24 cellular contexts compared by ENCODE assay signal in genomic region chr4:57492479-57492878, GRCh38.
DNase-seq lines count a peak whose midpoint lies in the region; ATAC-seq, FAIRE-seq and TF ChIP-seq lines count a peak whose summit lies in the region.
"Had no signal": no experiment of that assay in that cellular context is flagged by ENCODE, and none has a peak within 500 bp of the region (broad histone marks: within the 10 kb centered on the region; RNA-seq: fewer than 3 reads in every experiment).

No MANE protein-coding gene starts in this region.

- H3K9ac ChIP-seq in astrocyte (ENCODE audit: low read length) = no peak overlapping the region

- no peaks in the 10 kb centered on the region for H3K4me1 Mint-ChIP-seq in astrocyte (ENCODE audit: low read depth, unreplicated experiment)
- H3K4me1 Mint-ChIP-seq in activated naive CD8-positive, alpha-beta T cell treated with anti-CD3 and anti-CD28 coated beads for 36 hours = no peaks in the 10 kb centered on the region

- no peak for TF ChIP-seq POLR2A in A549 (IDR thresholded peaks at IDR 0.05; ENCODE audit: low read length)

- peak; percentile 14 for DNase-seq in A172 (ENCODE audit: low spot score)
- no peak for DNase-seq in A549 (ENCODE audit: low read depth in 1 of 2, low spot score in 1 of 2)
- no peak for DNase-seq in astrocyte (ENCODE audit: low read depth)
- peak; percentile 3 for DNase-seq in iris pigment epithelial cell (ENCODE audit: low read depth)
- no peak for DNase-seq in T-helper 9 cell
- no peak for DNase-seq in activated naive CD8-positive, alpha-beta T cell treated with anti-CD3 and anti-CD28 coated beads for 36 hours
- DNase-seq: ACHN, Calu3, DND-41, H9, KBM-7, MM.1S, NCI-H1092, NCI-H1417 treated with DMSO at 0.1 percent for 48 hours, NCI-H1694 treated with DMSO at 0.1 percent for 48 hours, NCI-H2081, NCI-H2227 treated with DMSO at 0.1 percent for 48 hours, NCI-H526 treated with DMSO at 0.1 percent for 48 hours, PC-9, SHP77, SW 1271 had no signal

- H3K9me3 ChIP-seq in A549 (no peaks in the 10 kb centered on the region), astrocyte (ENCODE audit: insufficient read depth, low read depth, low read length) (no peaks in the 10 kb centered on the region)

- H3K27ac ChIP-seq in A549 (peak overlapping the region; percentile 11 to 38; a peak in 1 of 6 replicates), astrocyte (ENCODE audit: low read depth, low read length) (no peak overlapping the region)
- H3K27ac ChIP-seq: PC-9 had no signal

- TF ChIP-seq EP300 in A549 (IDR thresholded peaks at IDR 0.05) = no peak

- ATAC-seq in A549 (no peak), GM21367 (IDR thresholded peaks at IDR 0.05; ENCODE audit: unreplicated experiment) (no peak)
- ATAC-seq: GM23338 had no signal

- no peaks in the 10 kb centered on the region for H3K27me3 Mint-ChIP-seq in astrocyte (ENCODE audit: low read depth, unreplicated experiment)
- H3K27me3 Mint-ChIP-seq in activated naive CD8-positive, alpha-beta T cell treated with anti-CD3 and anti-CD28 coated beads for 36 hours = no peaks in the 10 kb centered on the region

- H3K27ac Mint-ChIP-seq in astrocyte (ENCODE audit: unreplicated experiment) = no peak overlapping the region
- no peak overlapping the region for H3K27ac Mint-ChIP-seq in activated naive CD8-positive, alpha-beta T cell treated with anti-CD3 and anti-CD28 coated beads for 36 hours
- H3K27ac Mint-ChIP-seq: GM23338, H9 had no signal

- no peaks in the 10 kb centered on the region for H4K20me1 ChIP-seq in astrocyte (ENCODE audit: insufficient read depth, low read length)

- CTCF ChIA-PET in A549 (lab: Yijun Ruan, JAX) = no interaction called here

- H2AFZ ChIP-seq in astrocyte (ENCODE audit: low read depth, low read length) = peak overlapping the region; percentile 31
- H2AFZ ChIP-seq: GM23338, PC-9 had no signal

- peak overlapping the region; percentile 23; the same call in 1 of the 3 replicates for H3K4me2 ChIP-seq in A549
- H3K4me2 ChIP-seq in astrocyte (ENCODE audit: low read length) = no peak overlapping the region
- H3K4me2 ChIP-seq: GM23338, PC-9 had no signal

- 51% methylated on average over 5 of the region's 5 CpGs for WGBS in A549 (ENCODE audit: missing lambda C conversion rate)

- H3K4me3 ChIP-seq in A549 = no peak overlapping the region
- H3K4me3 ChIP-seq in astrocyte (ENCODE audit: insufficient read depth, low read depth, low read length) = no peak overlapping the region
- H3K4me3 ChIP-seq: GM23338, PC-9 had no signal

- no peak for TF ChIP-seq RAD21 in A549 (conservative IDR thresholded peaks at IDR 0.05 in 1 of 2, IDR thresholded peaks at IDR 0.05 in 1 of 2)

- H3K4me3 Mint-ChIP-seq in astrocyte (ENCODE audit: unreplicated experiment) = no peak overlapping the region
- no peak overlapping the region for H3K4me3 Mint-ChIP-seq in activated naive CD8-positive, alpha-beta T cell treated with anti-CD3 and anti-CD28 coated beads for 36 hours
- H3K4me3 Mint-ChIP-seq: GM23338, H9 had no signal

- H3K79me2 ChIP-seq in astrocyte (ENCODE audit: insufficient read depth, low read length) = no peaks in the 10 kb centered on the region

- H3K36me3 Mint-ChIP-seq in astrocyte (ENCODE audit: low read depth, unreplicated experiment) = no peaks in the 10 kb centered on the region
- H3K36me3 Mint-ChIP-seq in activated naive CD8-positive, alpha-beta T cell treated with anti-CD3 and anti-CD28 coated beads for 36 hours = no peaks in the 10 kb centered on the region

- H3K4me1 ChIP-seq in A549 (peaks cover 27% of the 10 kb centered on the region; the same call in 2 of the 3 replicates), astrocyte (ENCODE audit: insufficient read depth, low read length) (peaks cover 5% of the 10 kb centered on the region)

- FAIRE-seq in A549 (lab: Jason Lieb, UNC) (no peak), astrocyte (lab: Jason Lieb, UNC) (no peak)
- FAIRE-seq: G401.6 had no signal

- POLR2A ChIA-PET in A549 (lab: Yijun Ruan, JAX) = no interaction called here

- peaks cover 2% of the 10 kb centered on the region for H3K27me3 ChIP-seq in astrocyte (ENCODE audit: insufficient read depth, low read length)

- H3K9me3 Mint-ChIP-seq in astrocyte (ENCODE audit: unreplicated experiment) = no peaks in the 10 kb centered on the region
- H3K9me3 Mint-ChIP-seq in activated naive CD8-positive, alpha-beta T cell treated with anti-CD3 and anti-CD28 coated beads for 36 hours = no peaks in the 10 kb centered on the region
- H3K9me3 Mint-ChIP-seq: GM23338, H9 had no signal

- TF ChIP-seq CTCF in A549 (IDR thresholded peaks at IDR 0.05) = no peak
- TF ChIP-seq CTCF in astrocyte (IDR thresholded peaks at IDR 0.05; ENCODE audit: insufficient read depth, low read depth, low read length) = no peak

- no peaks in the 10 kb centered on the region for H3K36me3 ChIP-seq in astrocyte (ENCODE audit: insufficient read depth, low read length)

TF ChIP-seq in A549, 52 proteins besides CTCF, POLR2A, EP300 and RAD21:
- no peak for TF ChIP-seq ESRRA (IDR thresholded peaks at IDR 0.05; ENCODE audit: borderline replicate concordance, low read length)
- no peak for TF ChIP-seq HDAC2 (IDR thresholded peaks at IDR 0.05)
- no peak for TF ChIP-seq KDM1A (IDR thresholded peaks at IDR 0.05; ENCODE audit: low read depth)
- no peak for TF ChIP-seq HEYL (CRISPR knock-in tag; IDR thresholded peaks at IDR 0.05)
- TF ChIP-seq CEBPB (IDR thresholded peaks at IDR 0.05) = no peak
- TF ChIP-seq PHF8 (IDR thresholded peaks at IDR 0.05; ENCODE audit: borderline replicate concordance, low read depth) = no peak
- TF ChIP-seq RFX5 (IDR thresholded peaks at IDR 0.05) = no peak
- TF ChIP-seq NR3C1 (IDR thresholded peaks at IDR 0.05) = no peak
- TF ChIP-seq HOXB5 (CRISPR knock-in tag; IDR thresholded peaks at IDR 0.05) = no peak
- no peak for TF ChIP-seq CHD4 (IDR thresholded peaks at IDR 0.05; ENCODE audit: borderline replicate concordance)
- TF ChIP-seq JUN (IDR thresholded peaks at IDR 0.05) = no peak
- TF ChIP-seq RNF2 (IDR thresholded peaks at IDR 0.05; ENCODE audit: borderline replicate concordance, low read depth) = no peak
- no peak for TF ChIP-seq SMC3 (IDR thresholded peaks at IDR 0.05)
- TF ChIP-seq PBX3 (IDR thresholded peaks at IDR 0.05) = no peak
- TF ChIP-seq FOXS1 (CRISPR knock-in tag; IDR thresholded peaks at IDR 0.05) = no peak

Comparison
In these comparisons a context has a peak if more than half of its experiments do, and no peak if none do; other contexts are left out.
1. DNase-seq: peak in A172 (single experiment) and iris pigment epithelial cell (single experiment); none in A549 (0 of 2), astrocyte (single experiment), T-helper 9 cell (single experiment) and activated naive CD8-positive, alpha-beta T cell treated with anti-CD3 and anti-CD28 coated beads for 36 hours (single experiment).